Comparison of ENCODE assay signal across 9 cellular contexts in genomic region chr4:145545538-145546224, GRCh38.
DNase-seq lines count a peak whose midpoint lies in the region; ATAC-seq and FAIRE-seq lines count a peak whose summit lies in the region.
"Had no signal": no experiment of that assay in that cellular context is flagged by ENCODE, and none has a peak within 500 bp of the region (broad histone marks: within the 10 kb centered on the region; RNA-seq: fewer than 3 reads in every experiment).

No MANE protein-coding gene starts in this region.

- no peak for FAIRE-seq in urothelium cell line (lab: Jason Lieb, UNC)

- ATAC-seq in left lobe of liver = no peak
- ATAC-seq in GM18873 (IDR thresholded peaks at IDR 0.05; ENCODE audit: low FRiP score, unreplicated experiment) = no peak

- peak; percentile 12 for DNase-seq in SIG-M5 treated with dmso at 0.1 percent for 504 hours (lab: John Stamatoyannopoulos, UW; ENCODE audit: unreplicated experiment)
- DNase-seq in SIG-M5 (lab: John Stamatoyannopoulos, UW) = no peak
- DNase-seq in adipocyte (ENCODE audit: low read depth) = peak; percentile 91
- DNase-seq in iris pigment epithelial cell (ENCODE audit: low read depth) = peak; percentile 93
- DNase-seq in urothelium cell line (ENCODE audit: low spot score) = peak; percentile 56
- DNase-seq in SKM-1 (lab: John Stamatoyannopoulos, UW; ENCODE audit: unreplicated experiment) = no peak
- DNase-seq in left lobe of liver (ENCODE audit: low spot score) = no peak
- DNase-seq: effector memory CD4-positive, alpha-beta T cell had no signal

- peaks cover 18% of the 10 kb centered on the region for H3K4me1 ChIP-seq in adipocyte (ENCODE audit: control insufficient read depth, insufficient read depth, low read length)

- no peaks in the 10 kb centered on the region for H3K27me3 ChIP-seq in adipocyte (replicated peaks; ENCODE audit: control insufficient read depth, insufficient read depth, low read length)

- peaks cover 21% of the 10 kb centered on the region for H3K36me3 ChIP-seq in adipocyte (ENCODE audit: control insufficient read depth, insufficient read depth, low read length, severe bottlenecking)

- no peak overlapping the region for H3K9ac ChIP-seq in adipocyte (ENCODE audit: low read length)

- no peaks in the 10 kb centered on the region for H3K9me3 ChIP-seq in adipocyte (ENCODE audit: control insufficient read depth, low read length)

- H3K4me3 ChIP-seq in adipocyte (ENCODE audit: low read length) = no peak overlapping the region

Comparison
In these comparisons a context has a peak if more than half of its experiments do, and no peak if none do; other contexts are left out.
1. DNase-seq: peak in SIG-M5 treated with dmso at 0.1 percent for 504 hours (single experiment), adipocyte (single experiment), iris pigment epithelial cell (single experiment) and urothelium cell line (single experiment); none in SIG-M5 (single experiment), SKM-1 (single experiment) and left lobe of liver (single experiment).